8 cellular contexts compared by ENCODE assay signal in the genomic region with DNA sequence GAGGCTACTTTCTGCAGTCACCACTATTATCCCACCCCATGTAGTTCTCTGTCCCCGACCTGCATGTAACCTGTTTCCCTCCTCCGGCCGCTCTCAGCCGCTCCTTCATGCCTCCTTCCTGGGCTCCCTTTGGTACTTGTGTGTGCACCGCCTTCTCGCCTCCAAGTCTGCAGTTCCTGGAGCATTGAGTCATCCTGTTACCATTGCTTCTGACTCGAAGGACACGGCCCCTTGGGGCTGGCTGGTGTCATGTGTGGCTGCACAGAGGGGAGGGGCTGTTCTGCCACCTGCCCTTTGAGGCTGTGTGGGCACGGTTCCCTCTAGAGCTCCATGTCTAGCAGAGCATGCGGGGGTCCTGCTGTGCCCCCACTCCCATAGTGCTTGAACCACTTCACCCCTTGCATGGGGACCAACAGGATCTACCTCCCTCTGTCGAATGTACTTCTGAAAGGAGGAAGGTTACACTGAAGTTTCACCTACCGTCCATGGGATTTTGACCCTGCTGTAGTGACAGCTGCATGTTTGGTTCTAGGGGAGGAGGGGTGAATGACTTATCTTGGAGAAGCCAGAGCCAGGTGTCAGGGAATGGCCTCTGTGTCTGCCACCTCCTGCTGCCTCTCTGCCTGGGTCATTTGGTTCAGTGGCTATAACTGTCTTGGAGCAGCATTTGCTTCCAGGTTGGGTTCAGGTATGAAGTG. TPM values are rescaled to one million over a fixed set of nuclear protein-coding genes. Genes with fewer than 3 reads are reported as not detected.
A peak's percentile ranks its signal among the peaks of the same experiment; 100 is the strongest.
DNase-seq lines count a peak whose midpoint lies in the region; ATAC-seq and TF ChIP-seq lines count a peak whose summit lies in the region.

No MANE protein-coding gene starts in this region.

- H3K36me3 ChIP-seq in BLaER1 (peaks cover 36% of the 10 kb centered on the region), esophagus squamous epithelium (no peaks in the 10 kb centered on the region)

- peak overlapping the region; percentile 76 for H3K9ac ChIP-seq in BLaER1

- no peak for TF ChIP-seq CTCF in esophagus squamous epithelium (IDR thresholded peaks at IDR 0.05)

- H3K27ac Mint-ChIP-seq in activated CD4-positive, alpha-beta memory T cell treated with anti-CD3 and anti-CD28 coated beads for 36 hours, result peak overlapping the region; percentile 76

- no peaks in the 10 kb centered on the region for H3K9me3 Mint-ChIP-seq in activated CD4-positive, alpha-beta memory T cell treated with anti-CD3 and anti-CD28 coated beads for 36 hours

- no peaks in the 10 kb centered on the region for H3K36me3 Mint-ChIP-seq in activated CD4-positive, alpha-beta memory T cell treated with anti-CD3 and anti-CD28 coated beads for 36 hours

- peak overlapping the region; percentile 97 for H3K4me2 ChIP-seq in BLaER1

- H3K27me3 ChIP-seq in BLaER1, result no peaks in the 10 kb centered on the region
- H3K27me3 ChIP-seq in esophagus squamous epithelium, result no peaks in the 10 kb centered on the region

- H3K4me3 Mint-ChIP-seq in activated CD4-positive, alpha-beta memory T cell treated with anti-CD3 and anti-CD28 coated beads for 36 hours, result peak overlapping the region; percentile 61

- ATAC-seq in GM19023 (IDR thresholded peaks at IDR 0.05; ENCODE audit: unreplicated experiment), result peak; percentile 64

- intact Hi-C loops in activated CD4-positive, alpha-beta memory T cell treated with anti-CD3 and anti-CD28 coated beads for 36 hours (cut with micrococcal nuclease), result loop anchor here (1.0 kb wide), 1 partner anchor 23 kb away; no protein-coding TSS in a partner anchor
- intact Hi-C loops in esophagus squamous epithelium (cut with DNase I), result no loop called here

- POLR2A ChIA-PET in activated CD4-positive, alpha-beta memory T cell treated with anti-CD3 and anti-CD28 coated beads for 36 hours (lab: Charles Lee), result interaction anchor here (0.5 to 2.0 kb wide), 5 partner anchors 16 to 1336 kb away, joined by 3 to 6 read pairs (median 3); a partner anchor contains a TSS

- H3K4me1 Mint-ChIP-seq in activated CD4-positive, alpha-beta memory T cell treated with anti-CD3 and anti-CD28 coated beads for 36 hours (ENCODE audit: low read depth), result peaks cover 94% of the 10 kb centered on the region

- CTCF ChIA-PET in activated CD4-positive, alpha-beta memory T cell treated with anti-CD3 and anti-CD28 coated beads for 36 hours (lab: Charles Lee), result interaction anchor here (1.2 to 1.5 kb wide), 5 partner anchors 11 to 62 kb away, joined by 3 to 7 read pairs (median 3); a partner anchor contains a TSS

- H3K4me1 ChIP-seq in BLaER1 (peaks cover 100% of the 10 kb centered on the region), esophagus squamous epithelium (peaks cover 58 to 99% (median 95%) of the 10 kb centered on the region in 3 donors)

- peak overlapping the region; percentile 85 for H3K27ac ChIP-seq in BLaER1
- H3K27ac ChIP-seq in esophagus squamous epithelium, result peak overlapping the region; percentile 48 to 79 (median 60)

- peaks cover 100% of the 10 kb centered on the region for H4K20me1 ChIP-seq in BLaER1

- DNase-seq in Kasumi-1 (lab: John Stamatoyannopoulos, UW) (peak; percentile 87 to 88), esophagus squamous epithelium (lab: John Stamatoyannopoulos, UW) (no peak), NCI-H2081 (lab: John Stamatoyannopoulos, UW) (no peak), putamen (ENCODE audit: low spot score) (no peak)
- peak; percentile 87 for DNase-seq in activated CD4-positive, alpha-beta memory T cell treated with anti-CD3 and anti-CD28 coated beads for 36 hours
- DNase-seq in stimulated activated CD4-positive, alpha-beta T cell treated with anti-CD3 and anti-CD28 coated beads, Interleukin-15, amount 100 ng/mL, for 24 hours, result peak; percentile 79

- H3K9me3 ChIP-seq in BLaER1 (no peaks in the 10 kb centered on the region), esophagus squamous epithelium (no peaks in the 10 kb centered on the region)

- H3K4me3 ChIP-seq in BLaER1 (peak overlapping the region; percentile 63), esophagus squamous epithelium (peak overlapping the region in 1 of 4 donors; percentile 9)

- no peaks in the 10 kb centered on the region for H3K27me3 Mint-ChIP-seq in activated CD4-positive, alpha-beta memory T cell treated with anti-CD3 and anti-CD28 coated beads for 36 hours

- TF ChIP-seq POLR2A in esophagus squamous epithelium (IDR thresholded peaks at IDR 0.05), result no peak

- WGBS in esophagus squamous epithelium, 2 donors, result 26 to 34% methylated on average over 8 to 9 of the region's 12 CpGs

RNA-seq across cellular contexts. Expression of a gene that starts 39.6 kb away (rescaled TPM):
- total RNA-seq in activated CD4-positive, alpha-beta memory T cell treated with anti-CD3 and anti-CD28 coated beads for 36 hours, result 10 to 100 TPM; 60.4 to 69.0 TPM
- total RNA-seq in esophagus squamous epithelium, result 10 to 100 TPM; 38.7 to 50.0 (median 47.5) TPM

Comparison
In these comparisons a context has a peak if more than half of its experiments do, and no peak if none do; other contexts are left out.
1. DNase-seq: peak in Kasumi-1 (2 of 2), activated CD4-positive, alpha-beta memory T cell treated with anti-CD3 and anti-CD28 coated beads for 36 hours (single experiment) and stimulated activated CD4-positive, alpha-beta T cell treated with anti-CD3 and anti-CD28 coated beads, Interleukin-15, amount 100 ng/mL, for 24 hours (single experiment); none in esophagus squamous epithelium (single experiment), NCI-H2081 (0 of 2) and putamen (single experiment).